In genomic region chr1:46465981-46466476, GRCh38 we compare ENCODE assay signal across 11 cellular contexts. TPM values are rescaled to one million over a fixed set of nuclear protein-coding genes. Genes with fewer than 3 reads are reported as not detected.
DNase-seq lines count a peak whose midpoint lies in the region; ATAC-seq and TF ChIP-seq lines count a peak whose summit lies in the region.
"Had no signal": no experiment of that assay in that cellular context is flagged by ENCODE, and none has a peak within 500 bp of the region (broad histone marks: within the 10 kb centered on the region; RNA-seq: fewer than 3 reads in every experiment).

No MANE protein-coding gene starts in this region.

- no peak for TF ChIP-seq EP300 in gastroesophageal sphincter (IDR thresholded peaks at IDR 0.05)

- no peaks in the 10 kb centered on the region for H4K20me1 ChIP-seq in PC-9 (ENCODE audit: insufficient read depth)

- H3K27ac ChIP-seq in PC-9 = no peak overlapping the region
- H3K27ac ChIP-seq in gastroesophageal sphincter = peak overlapping the region in 3 of 4 donors; percentile 40 to 75 (median 50)
- H3K27ac ChIP-seq: body of pancreas had no signal

- TF ChIP-seq CTCF in Calu3 (IDR thresholded peaks at IDR 0.05; ENCODE audit: unreplicated experiment) (no peak), PC-9 (conservative IDR thresholded peaks at IDR 0.05) (no peak), gastroesophageal sphincter (IDR thresholded peaks at IDR 0.05) (no peak), GM10248 (IDR thresholded peaks at IDR 0.05; ENCODE audit: control extremely low read depth, extremely low read depth, low read depth, missing control alignments) (no peak)

- H3K9me3 ChIP-seq in PC-9 (ENCODE audit: insufficient read depth, low read depth) (no peaks in the 10 kb centered on the region), gastroesophageal sphincter (no peaks in the 10 kb centered on the region)
- H3K9me3 ChIP-seq: body of pancreas had no signal

- H3K27me3 Mint-ChIP-seq in Calu3 (ENCODE audit: unreplicated experiment) = peaks cover 86% of the 10 kb centered on the region

- intact Hi-C loops in Calu3 (cut with micrococcal nuclease; ENCODE audit: unreplicated experiment) (no loop called here), PC-9 (cut with micrococcal nuclease; ENCODE audit: unreplicated experiment) (no loop called here)

- no peaks in the 10 kb centered on the region for H3K36me3 Mint-ChIP-seq in Calu3 (ENCODE audit: insufficient read depth, unreplicated experiment)

- H3K9me2 ChIP-seq in PC-9 (ENCODE audit: insufficient read depth) = no peaks in the 10 kb centered on the region

- H3K4me1 ChIP-seq in PC-9 (replicated peaks; ENCODE audit: insufficient read depth) (no peaks in the 10 kb centered on the region), gastroesophageal sphincter (peaks cover 0 to 18% (median 7%) of the 10 kb centered on the region in 3 donors)

- no peaks in the 10 kb centered on the region for H3K36me3 ChIP-seq in PC-9 (ENCODE audit: low read depth)
- H3K36me3 ChIP-seq in gastroesophageal sphincter = no peaks in the 10 kb centered on the region

- H3K9me3 Mint-ChIP-seq in Calu3 (ENCODE audit: low read depth, unreplicated experiment) = no peaks in the 10 kb centered on the region

- no peaks in the 10 kb centered on the region for H3K4me1 Mint-ChIP-seq in Calu3 (ENCODE audit: low read depth, unreplicated experiment)

- H3K4me3 Mint-ChIP-seq in Calu3 (ENCODE audit: low read depth, unreplicated experiment) = peak overlapping the region; percentile 53

- no peak overlapping the region for H3K4me3 ChIP-seq in PC-9
- peak overlapping the region; percentile 50 to 68 for H3K4me3 ChIP-seq in gastroesophageal sphincter

- DNase-seq in Calu3 (no peak), PC-9 (no peak), retina (peak; percentile 60), GM10248 (ENCODE audit: extremely low spot score) (no peak), NCI-H1694 (lab: John Stamatoyannopoulos, UW) (no peak)
- DNase-seq: stimulated activated CD4-positive, alpha-beta T cell treated with anti-CD3 and anti-CD28 coated beads, Interleukin-4, amount 100 ng/mL, for 4 hours; T1000 had no signal

- no peaks in the 10 kb centered on the region for H3K79me2 ChIP-seq in PC-9 (ENCODE audit: low read depth)

- H3K27ac Mint-ChIP-seq in Calu3 (ENCODE audit: unreplicated experiment) = no peak overlapping the region

- no peaks in the 10 kb centered on the region; the same call in 1 of the 2 replicates for H3F3A ChIP-seq in PC-9 (ENCODE audit: insufficient read depth, low read depth)

- H3K4me2 ChIP-seq in PC-9 = 0 out of 2 replicates have a peak overlapping the region, but pooled peaks have one; percentile 38

- H3K27me3 ChIP-seq in PC-9 (ENCODE audit: insufficient read depth, low read depth) (peaks cover 51% of the 10 kb centered on the region), gastroesophageal sphincter (peaks cover 20% of the 10 kb centered on the region)
- H3K27me3 ChIP-seq: body of pancreas had no signal

- CTCF ChIA-PET in Calu3 (lab: Charles Lee) = no interaction called here
- CTCF ChIA-PET in PC-9 (lab: Charles Lee) = no interaction called here
- CTCF ChIA-PET in GM10248 (lab: Yijun Ruan, JAX) = no interaction called here

- ATAC-seq in gastroesophageal sphincter (no peak), GM18498 (IDR thresholded peaks at IDR 0.05; ENCODE audit: unreplicated experiment) (no peak), HG02973 (IDR thresholded peaks at IDR 0.05; ENCODE audit: unreplicated experiment) (no peak)

- WGBS in gastroesophageal sphincter (ENCODE audit: low coverage in 1 of 2), 2 donors = 26 to 38% methylated on average over 5 to 9 of the region's 20 CpGs

- no peak for TF ChIP-seq POLR2A in gastroesophageal sphincter (IDR thresholded peaks at IDR 0.05)

- no TSS peak for BruUV-seq in Calu3 (replicated peaks; lab: Mats Ljungman, UMichigan)
- BruUV-seq in PC-9 (replicated peaks; lab: Mats Ljungman, UMichigan) = no TSS peak

- H2AFZ ChIP-seq in PC-9 = no peak overlapping the region

- POLR2A ChIA-PET in PC-9 (lab: Charles Lee; ENCODE audit: unreplicated experiment) = no interaction called here
- POLR2A ChIA-PET in GM10248 (lab: Yijun Ruan, JAX) = no interaction called here

RNA-seq across cellular contexts. Expression of gene DMBX1, which starts 23.6 kb away (rescaled TPM):
- total RNA-seq in Calu3 (2022) (0.88 and 2.3 TPM in 2 replicates), PC-9 (2021) (0.79 and 1.0 TPM in 2 replicates), gastroesophageal sphincter (not detected)
- total RNA-seq: body of pancreas had no signal
